In genomic region chr2:113067681-113068080, GRCh38 we compare ENCODE assay signal across 32 cellular contexts. TPM values are rescaled to one million over a fixed set of nuclear protein-coding genes. Genes with fewer than 3 reads are reported as not detected.
"Had no signal": no experiment of that assay in that cellular context is flagged by ENCODE, and none has a peak within 500 bp of the region (broad histone marks: within the 10 kb centered on the region; RNA-seq: fewer than 3 reads in every experiment).

TSS of gene IL1F10 (plus strand) at chr2:113067970. CDS start at chr2:113072739, 4,769 bp downstream.

- H3K36me3 Mint-ChIP-seq: activated CD4-positive, alpha-beta memory T cell treated with anti-CD3 and anti-CD28 coated beads for 36 hours; activated naive CD4-positive, alpha-beta T cell treated with anti-CD3 and anti-CD28 coated beads, Interleukin-2, amount 50 U/mL, for 72 hours; immature natural killer cell; natural killer cell treated with Interleukin-12 subunit alpha and Interleukin-12 subunit beta and Interleukin-15 and Interleukin-18, amount 100 ng/mL, for 72 hours had no signal

- H3K27me3 ChIP-seq: heart left ventricle, vagina had no signal

- H3K27me3 Mint-ChIP-seq: activated CD4-positive, alpha-beta memory T cell treated with anti-CD3 and anti-CD28 coated beads for 36 hours had no signal

- H3K4me1 ChIP-seq: heart left ventricle, lower lobe of right lung had no signal

- DNase-seq: activated CD4-positive, alpha-beta memory T cell treated with anti-CD3 and anti-CD28 coated beads for 36 hours; activated CD4-positive, alpha-beta T cell treated with anti-CD3 and anti-CD28 coated beads, Interleukin-2, amount 10 ng/mL, durations not matched to agents 24 days and 14 days; activated CD4-positive, CD25-positive, alpha-beta regulatory T cell treated with anti-CD3 and anti-CD28 coated beads, Interleukin-2, amount 50 U/mL, for 72 hours; activated naive CD4-positive, alpha-beta T cell; activated T-cell treated with anti-CD3 and anti-CD28 coated beads, Interleukin-2, amount 50 U/mL, for 48 hours; dermis blood vessel endothelial cell; effector CD4-positive, alpha-beta T cell; erythroblast; foreskin fibroblast; heart left ventricle; hypothalamus; immature natural killer cell; lower lobe of right lung; mucosa of descending colon; posterior cingulate gyrus; stimulated activated CD4-positive, alpha-beta T cell treated with anti-CD3 and anti-CD28 coated beads, Interleukin-12 subunit alpha, Interleukin-12 subunit beta, amount 100 ng/mL, for 4 hours; stimulated activated CD4-positive, alpha-beta T cell treated with anti-CD3 and anti-CD28 coated beads, Interleukin-4, amount 100 ng/mL, for 1 hour; stimulated activated naive CD8-positive, alpha-beta T cell treated with anti-CD3 and anti-CD28 coated beads, Interleukin-15, Interleukin-2, amounts not matched to agents 100 U/mL and 50 U/mL, for 24 hours; T-helper 17 cell; T1000; trophoblast cell had no signal

- H3K9me3 Mint-ChIP-seq: activated CD4-positive, alpha-beta memory T cell treated with anti-CD3 and anti-CD28 coated beads for 36 hours; activated naive CD4-positive, alpha-beta T cell treated with anti-CD3 and anti-CD28 coated beads, Interleukin-2, amount 50 U/mL, for 72 hours; natural killer cell treated with Interleukin-12 subunit alpha and Interleukin-12 subunit beta and Interleukin-15 and Interleukin-18, amount 100 ng/mL, for 72 hours had no signal

- H3K4me1 Mint-ChIP-seq: activated CD4-positive, alpha-beta T cell treated with anti-CD3 and anti-CD28 coated beads, Interleukin-2, amount 10 ng/mL, durations not matched to agents 24 days and 14 days; immature natural killer cell; T-helper 17 cell had no signal

- H3K36me3 ChIP-seq: heart left ventricle, lower lobe of right lung, thoracic aorta, vagina had no signal

- H3K4me3 ChIP-seq: heart left ventricle, lower lobe of right lung, mucosa of descending colon, skin epidermis, thoracic aorta, vagina had no signal

- ATAC-seq: activated naive CD4-positive, alpha-beta T cell treated with anti-CD3 and anti-CD28 coated beads, Interleukin-2, amount 50 U/mL, for 72 hours; heart left ventricle; lower lobe of right lung; mucosa of descending colon; natural killer cell treated with Interleukin-12 subunit alpha and Interleukin-12 subunit beta and Interleukin-15 and Interleukin-18, amount 100 ng/mL, for 72 hours; sciatic nerve; stimulated activated naive CD8-positive, alpha-beta T cell treated with anti-CD3 and anti-CD28 coated beads, Interleukin-15, Interleukin-2, amounts not matched to agents 100 U/mL and 50 U/mL, for 24 hours; T-helper 17 cell had no signal

- H3K4me3 Mint-ChIP-seq: activated CD4-positive, alpha-beta memory T cell treated with anti-CD3 and anti-CD28 coated beads for 36 hours; activated CD4-positive, alpha-beta T cell treated with anti-CD3 and anti-CD28 coated beads, Interleukin-2, amount 10 ng/mL, durations not matched to agents 24 days and 14 days; immature natural killer cell; natural killer cell treated with Interleukin-12 subunit alpha and Interleukin-12 subunit beta and Interleukin-15 and Interleukin-18, amount 100 ng/mL, for 72 hours; T-helper 17 cell had no signal

- H3K27ac Mint-ChIP-seq: activated CD4-positive, alpha-beta memory T cell treated with anti-CD3 and anti-CD28 coated beads for 36 hours; activated CD4-positive, alpha-beta T cell treated with anti-CD3 and anti-CD28 coated beads, Interleukin-2, amount 10 ng/mL, durations not matched to agents 24 days and 14 days; activated T-helper 2 cell treated with anti-CD3 and anti-CD28 coated beads, Interferon-gamma antibody, Interleukin-2, Interleukin-4, amounts not matched to agents 10 μg/mL and 5 μg/mL and 100 μg/mL, durations not matched to agents 14 hours and 24 hours and 36 hours; immature natural killer cell; natural killer cell treated with Interleukin-12 subunit alpha and Interleukin-12 subunit beta and Interleukin-15 and Interleukin-18, amount 100 ng/mL, for 72 hours; T-helper 17 cell had no signal

- H3K27ac ChIP-seq: heart left ventricle, lower lobe of right lung, skin epidermis, thoracic aorta, vagina had no signal

- H3K9me3 ChIP-seq: heart left ventricle, lower lobe of right lung, mucosa of descending colon, thoracic aorta, vagina had no signal

RNA-seq across cellular contexts. Expression of gene IL1F10, which starts in this region (rescaled TPM):
- total RNA-seq: activated CD4-positive, alpha-beta memory T cell treated with anti-CD3 and anti-CD28 coated beads for 36 hours; activated CD4-positive, alpha-beta T cell treated with anti-CD3 and anti-CD28 coated beads, Interleukin-2, amount 10 ng/mL, durations not matched to agents 24 days and 14 days; activated naive CD4-positive, alpha-beta T cell treated with anti-CD3 and anti-CD28 coated beads, Interleukin-2, amount 50 U/mL, for 72 hours; activated T-helper 2 cell treated with anti-CD3 and anti-CD28 coated beads, Interferon-gamma antibody, Interleukin-2, Interleukin-4, amounts not matched to agents 10 μg/mL and 5 μg/mL and 100 μg/mL, durations not matched to agents 14 hours and 24 hours and 36 hours; dermis blood vessel endothelial cell; heart left ventricle; kidney epithelial cell; lower lobe of right lung; mesenteric fat pad; mucosa of descending colon; myocyte; natural killer cell treated with Interleukin-12 subunit alpha and Interleukin-12 subunit beta and Interleukin-15 and Interleukin-18, amount 100 ng/mL, for 72 hours; omental fat pad; sciatic nerve; T-helper 17 cell; thoracic aorta; vagina had no signal
- polyA plus RNA-seq: heart left ventricle, immature natural killer cell had no signal
